In genomic region chr6:36734486-36735060, GRCh38 we compare ENCODE assay signal across 11 cellular contexts. TPM values are rescaled to one million over a fixed set of nuclear protein-coding genes. Genes with fewer than 3 reads are reported as not detected.
A peak's percentile ranks its signal among the peaks of the same experiment; 100 is the strongest.
DNase-seq lines count a peak whose midpoint lies in the region; ATAC-seq, FAIRE-seq and TF ChIP-seq lines count a peak whose summit lies in the region.
"Had no signal": no experiment of that assay in that cellular context is flagged by ENCODE, and none has a peak within 500 bp of the region (broad histone marks: within the 10 kb centered on the region; RNA-seq: fewer than 3 reads in every experiment).

No MANE protein-coding gene starts in this region.

- no peak overlapping the region for H2AFZ ChIP-seq in HepG2 (ENCODE audit: low read length)

- CTCF ChIA-PET in activated CD8-positive, alpha-beta memory T cell treated with anti-CD3 and anti-CD28 coated beads, Interleukin-2, amount 10 ng/mL, durations not matched to agents 7 days and 5 days (lab: Charles Lee), result interaction anchor here (0.7 to 4.5 kb wide), 9 partner anchors 10 to 120 kb away, joined by 3 to 33 read pairs (median 5); no protein-coding TSS in a partner anchor
- CTCF ChIA-PET in HepG2 (lab: Yijun Ruan, JAX; ENCODE audit: low intra/inter-chr PET ratio, low total read pairs), result no interaction called here

- no peak for TF ChIP-seq CTCF in HepG2 (CRISPR knock-in tag; IDR thresholded peaks at IDR 0.05)
- no peak for TF ChIP-seq CTCF in testis (IDR thresholded peaks at IDR 0.05)
- TF ChIP-seq CTCF in BE2C (IDR thresholded peaks at IDR 0.05; ENCODE audit: low read depth, low read length), result no peak

- in situ Hi-C loops in HepG2 (cut with HindIII; ENCODE audit: extremely low pct_ligation_motif_present, low pct_unique_long_range_greater_than_20kb), result no loop called here

- BruUV-seq in HepG2 (replicated peaks; lab: Mats Ljungman, UMichigan), result no TSS peak

- no peak for ATAC-seq in activated CD8-positive, alpha-beta memory T cell treated with anti-CD3 and anti-CD28 coated beads, Interleukin-2, amount 10 ng/mL, durations not matched to agents 7 days and 5 days
- no peak for ATAC-seq in activated naive CD8-positive, alpha-beta T cell treated with anti-CD3 and anti-CD28 coated beads, Interleukin-2, amount 50 U/mL, for 24 hours
- peak; percentile 21; the same call in 1 of the 3 replicates for ATAC-seq in HepG2

- no peaks in the 10 kb centered on the region for H3K9me3 Mint-ChIP-seq in activated CD8-positive, alpha-beta memory T cell treated with anti-CD3 and anti-CD28 coated beads, Interleukin-2, amount 10 ng/mL, durations not matched to agents 7 days and 5 days (ENCODE audit: low read depth)
- H3K9me3 Mint-ChIP-seq in activated naive CD8-positive, alpha-beta T cell treated with anti-CD3 and anti-CD28 coated beads, Interleukin-2, amount 50 U/mL, for 24 hours, result no peaks in the 10 kb centered on the region

- peaks cover 7% of the 10 kb centered on the region for H3K4me1 Mint-ChIP-seq in activated CD8-positive, alpha-beta memory T cell treated with anti-CD3 and anti-CD28 coated beads, Interleukin-2, amount 10 ng/mL, durations not matched to agents 7 days and 5 days
- peaks cover 14% of the 10 kb centered on the region for H3K4me1 Mint-ChIP-seq in activated naive CD8-positive, alpha-beta T cell treated with anti-CD3 and anti-CD28 coated beads, Interleukin-2, amount 50 U/mL, for 24 hours

- no peak for DNase-seq in activated CD8-positive, alpha-beta memory T cell treated with anti-CD3 and anti-CD28 coated beads, Interleukin-2, amount 10 ng/mL, durations not matched to agents 7 days and 5 days
- no peak for DNase-seq in activated CD8-positive, alpha-beta memory T cell treated with anti-CD3 and anti-CD28 coated beads for 24 hours
- no peak for DNase-seq in activated naive CD8-positive, alpha-beta T cell treated with anti-CD3 and anti-CD28 coated beads, Interleukin-2, amount 50 U/mL, for 24 hours
- DNase-seq in HepG2 (ENCODE audit: low spot score) (no peak), testis (no peak), BE2C (no peak), glomerular visceral epithelial cell (ENCODE audit: extremely low spot score) (no peak)
- DNase-seq in central memory CD4-positive, alpha-beta T cell, result no peak
- DNase-seq: ACHN had no signal

- no peaks in the 10 kb centered on the region for H3K79me2 ChIP-seq in HepG2 (ENCODE audit: insufficient read depth, low read length)

- H3K4me3 Mint-ChIP-seq in activated CD8-positive, alpha-beta memory T cell treated with anti-CD3 and anti-CD28 coated beads, Interleukin-2, amount 10 ng/mL, durations not matched to agents 7 days and 5 days, result peak overlapping the region; percentile 13
- H3K4me3 Mint-ChIP-seq in activated naive CD8-positive, alpha-beta T cell treated with anti-CD3 and anti-CD28 coated beads, Interleukin-2, amount 50 U/mL, for 24 hours, result peak overlapping the region; percentile 29

- H4K20me1 ChIP-seq in HepG2 (ENCODE audit: insufficient read depth, low read length), result no peaks in the 10 kb centered on the region

- no peak for FAIRE-seq in HepG2 (lab: Jason Lieb, UNC)

- H3K4me3 ChIP-seq in HepG2 (replicated peaks in 1 of 3; ENCODE audit: insufficient read depth in 1 of 3, low read depth in 2 of 3, low read length in 3 of 3) (no peak overlapping the region), testis (no peak overlapping the region), BE2C (ENCODE audit: low read depth, low read length) (no peak overlapping the region)
- H3K4me3 ChIP-seq: lung had no signal

- no peak overlapping the region for H3K9ac ChIP-seq in HepG2 (ENCODE audit: insufficient read depth, low read depth, low read length)

- no peak for TF ChIP-seq RAD21 in HepG2 (CRISPR knock-in tag; IDR thresholded peaks at IDR 0.05)

- no peak for TF ChIP-seq POLR2A in HepG2 (IDR thresholded peaks at IDR 0.05; ENCODE audit: insufficient read depth in 1 of 2, low read depth in 2 of 2, low read length in 2 of 2)
- no peak for TF ChIP-seq POLR2A in testis (IDR thresholded peaks at IDR 0.05)

- 17% methylated on average over 4 of the region's 7 CpGs for WGBS in HepG2 (ENCODE audit: low lambda C conversion rate)
- 80 to 85% methylated on average over 1 to 6 of the region's 7 CpGs for WGBS in testis, 2 donors

- H3K27ac ChIP-seq in HepG2 (ENCODE audit: extremely low read length, insufficient read depth, low read length), result no peak overlapping the region
- peak overlapping the region; percentile 45 to 62 for H3K27ac ChIP-seq in testis

- no peaks in the 10 kb centered on the region for H3K9me3 ChIP-seq in HepG2 (ENCODE audit: low read length)
- no peaks in the 10 kb centered on the region for H3K9me3 ChIP-seq in testis
- H3K9me3 ChIP-seq in BE2C, result no peaks in the 10 kb centered on the region

- TF ChIP-seq EP300 in HepG2 (IDR thresholded peaks at IDR 0.05; ENCODE audit: low read depth in 2 of 2, low read length in 2 of 2) (no peak), HepG2 (CRISPR knock-in tag; IDR thresholded peaks at IDR 0.05; ENCODE audit: borderline replicate concordance) (no peak)

- peaks cover 13 to 81% of the 10 kb centered on the region in 2 experiments for H3K27me3 ChIP-seq in HepG2 (ENCODE audit: control insufficient read depth in 1 of 2, insufficient read depth in 2 of 2, low read length in 2 of 2)
- H3K27me3 ChIP-seq in testis, result no peaks in the 10 kb centered on the region
- H3K27me3 ChIP-seq in BE2C, result no peaks in the 10 kb centered on the region

- H3K4me1 ChIP-seq in HepG2 (ENCODE audit: insufficient read depth, low read length), result no peaks in the 10 kb centered on the region
- H3K4me1 ChIP-seq in testis, result peaks cover 12% of the 10 kb centered on the region
- H3K4me1 ChIP-seq in BE2C, result no peaks in the 10 kb centered on the region

- no peaks in the 10 kb centered on the region for H3K36me3 Mint-ChIP-seq in activated CD8-positive, alpha-beta memory T cell treated with anti-CD3 and anti-CD28 coated beads, Interleukin-2, amount 10 ng/mL, durations not matched to agents 7 days and 5 days
- H3K36me3 Mint-ChIP-seq in activated naive CD8-positive, alpha-beta T cell treated with anti-CD3 and anti-CD28 coated beads, Interleukin-2, amount 50 U/mL, for 24 hours (ENCODE audit: low read depth), result no peaks in the 10 kb centered on the region

- H3K36me3 ChIP-seq in HepG2 (replicated peaks in 1 of 2; ENCODE audit: control insufficient read depth in 1 of 2, insufficient read depth in 2 of 2, low read length in 2 of 2), result no peaks in the 10 kb centered on the region
- H3K36me3 ChIP-seq in testis (ENCODE audit: low read depth, missing control alignments), result no peaks in the 10 kb centered on the region
- no peaks in the 10 kb centered on the region for H3K36me3 ChIP-seq in BE2C

- H3K27ac Mint-ChIP-seq in activated CD8-positive, alpha-beta memory T cell treated with anti-CD3 and anti-CD28 coated beads, Interleukin-2, amount 10 ng/mL, durations not matched to agents 7 days and 5 days, result peak overlapping the region; percentile 56
- H3K27ac Mint-ChIP-seq in activated naive CD8-positive, alpha-beta T cell treated with anti-CD3 and anti-CD28 coated beads, Interleukin-2, amount 50 U/mL, for 24 hours, result peak overlapping the region; percentile 76

- intact Hi-C loops in HepG2 (cut with micrococcal nuclease; ENCODE audit: unreplicated experiment) (no loop called here), testis (cut with DNase I; ENCODE audit: low total_unique reads) (no loop called here)

- POLR2A ChIA-PET in HepG2 (lab: Yijun Ruan, JAX), result no interaction called here

- H3K27me3 Mint-ChIP-seq in activated CD8-positive, alpha-beta memory T cell treated with anti-CD3 and anti-CD28 coated beads, Interleukin-2, amount 10 ng/mL, durations not matched to agents 7 days and 5 days, result no peaks in the 10 kb centered on the region
- no peaks in the 10 kb centered on the region for H3K27me3 Mint-ChIP-seq in activated naive CD8-positive, alpha-beta T cell treated with anti-CD3 and anti-CD28 coated beads, Interleukin-2, amount 50 U/mL, for 24 hours

- H3K4me2 ChIP-seq in HepG2 (ENCODE audit: low read depth, low read length), result no peak overlapping the region

RNA-seq across cellular contexts. Expression of gene RAB44, which starts 36.9 kb away (rescaled TPM):
- not detected for total RNA-seq in activated CD8-positive, alpha-beta memory T cell treated with anti-CD3 and anti-CD28 coated beads, Interleukin-2, amount 10 ng/mL, durations not matched to agents 7 days and 5 days
- not detected in 2 replicates for total RNA-seq in HepG2 (2016; rRNA removed; fragmentation: Illumina TruSeq; extraction: Trizol)
- not detected in 2 replicates for total RNA-seq in HepG2 (2016; cell fraction: cytosol; rRNA removed; fragmentation: Illumina TruSeq; extraction: Trizol; ENCODE audit: low read depth)
- total RNA-seq in HepG2 (2016; cell fraction: insoluble cytoplasmic fraction; rRNA removed; fragmentation: Illumina TruSeq; extraction: Trizol), result not detected in 2 replicates
- not detected in 2 replicates for total RNA-seq in HepG2 (2016; cell fraction: membrane; rRNA removed; fragmentation: Illumina TruSeq; extraction: Trizol)
- total RNA-seq in HepG2 (2016; cell fraction: nucleus; rRNA removed; fragmentation: Illumina TruSeq; extraction: Trizol), result not detected in 2 replicates
- polyA plus RNA-seq in HepG2 (2011; rRNA removed), result not detected in 2 replicates
- not detected in 2 replicates for polyA plus RNA-seq in HepG2 (2011; cell fraction: cytosol; rRNA removed)
- 0.09 TPM in 1 of 2 replicates, not detected in the other for polyA plus RNA-seq in HepG2 (2011; cell fraction: nucleus; rRNA removed)
- polyA plus RNA-seq in HepG2 (2012), result not detected in 2 replicates
- polyA plus RNA-seq in HepG2 (2016; cell fraction: cytosol; fragmentation: Illumina TruSeq; extraction: Trizol; ENCODE audit: low read depth), result not detected in 2 replicates
- polyA plus RNA-seq in HepG2 (2016; cell fraction: insoluble cytoplasmic fraction; fragmentation: Illumina TruSeq; extraction: Trizol; ENCODE audit: low read depth), result not detected in 2 replicates
- polyA plus RNA-seq in HepG2 (2016; cell fraction: membrane; fragmentation: Illumina TruSeq; extraction: Trizol; ENCODE audit: low read depth), result not detected in 2 replicates
- 0.13 TPM in 1 of 2 replicates, not detected in the other for polyA plus RNA-seq in HepG2 (2016; cell fraction: nucleus; fragmentation: Illumina TruSeq; extraction: Trizol; ENCODE audit: insufficient read depth, low read depth)
- polyA minus RNA-seq in HepG2 (2011; rRNA and poly(A)+ RNA removed; ENCODE audit: low replicate concordance), result 0.02 TPM in 1 of 2 replicates, not detected in the other
- polyA minus RNA-seq in HepG2 (2011; cell fraction: cytosol; rRNA and poly(A)+ RNA removed), result not detected in 2 replicates
- polyA minus RNA-seq in HepG2 (2011; cell fraction: nucleus; rRNA and poly(A)+ RNA removed), result 0.13 TPM in 1 of 2 replicates, not detected in the other
- total RNA-seq in testis, result under 1 TPM; 0.24 to 0.56 TPM
- 0.09 TPM for polyA plus RNA-seq in testis (ENCODE audit: insufficient read depth, low read depth, low replicate concordance)
- 0.17 TPM for polyA plus RNA-seq in BE2C (2012; ENCODE audit: insufficient read depth, insufficient read length, low read depth)
- total RNA-seq: SK-MEL-5 had no signal

RNA-seq across cellular contexts. Expression of gene CDKN1A, which starts 56.1 kb away (rescaled TPM):
- 100 to 1,000 TPM in 1 of 2 experiments, 10 to 100 TPM in 1; 67.5 to 109 TPM for total RNA-seq in activated CD8-positive, alpha-beta memory T cell treated with anti-CD3 and anti-CD28 coated beads, Interleukin-2, amount 10 ng/mL, durations not matched to agents 7 days and 5 days
- total RNA-seq in HepG2 (2016; rRNA removed; fragmentation: Illumina TruSeq; extraction: Trizol), result 56.0 and 60.7 TPM in 2 replicates
- total RNA-seq in HepG2 (2016; cell fraction: cytosol; rRNA removed; fragmentation: Illumina TruSeq; extraction: Trizol; ENCODE audit: low read depth), result 14.1 and 14.6 TPM in 2 replicates
- 60.2 and 60.7 TPM in 2 replicates for total RNA-seq in HepG2 (2016; cell fraction: insoluble cytoplasmic fraction; rRNA removed; fragmentation: Illumina TruSeq; extraction: Trizol)
- 35.8 and 37.2 TPM in 2 replicates for total RNA-seq in HepG2 (2016; cell fraction: membrane; rRNA removed; fragmentation: Illumina TruSeq; extraction: Trizol)
- 39.4 and 41.1 TPM in 2 replicates for total RNA-seq in HepG2 (2016; cell fraction: nucleus; rRNA removed; fragmentation: Illumina TruSeq; extraction: Trizol)
- 92.1 and 131 TPM in 2 replicates for polyA plus RNA-seq in HepG2 (2011; rRNA removed)
- polyA plus RNA-seq in HepG2 (2011; cell fraction: cytosol; rRNA removed), result 101 and 109 TPM in 2 replicates
- polyA plus RNA-seq in HepG2 (2011; cell fraction: nucleus; rRNA removed), result 99.7 and 130 TPM in 2 replicates
- polyA plus RNA-seq in HepG2 (2012), result 25.4 and 74.5 TPM in 2 replicates
- 11.7 and 12.8 TPM in 2 replicates for polyA plus RNA-seq in HepG2 (2016; cell fraction: cytosol; fragmentation: Illumina TruSeq; extraction: Trizol; ENCODE audit: low read depth)
- 67.9 and 74.3 TPM in 2 replicates for polyA plus RNA-seq in HepG2 (2016; cell fraction: insoluble cytoplasmic fraction; fragmentation: Illumina TruSeq; extraction: Trizol; ENCODE audit: low read depth)
- polyA plus RNA-seq in HepG2 (2016; cell fraction: membrane; fragmentation: Illumina TruSeq; extraction: Trizol; ENCODE audit: low read depth), result 27.1 and 27.5 TPM in 2 replicates
- 70.1 and 78.2 TPM in 2 replicates for polyA plus RNA-seq in HepG2 (2016; cell fraction: nucleus; fragmentation: Illumina TruSeq; extraction: Trizol; ENCODE audit: insufficient read depth, low read depth)
- 52.9 and 74.7 TPM in 2 replicates for polyA minus RNA-seq in HepG2 (2011; rRNA and poly(A)+ RNA removed; ENCODE audit: low replicate concordance)
- polyA minus RNA-seq in HepG2 (2011; cell fraction: cytosol; rRNA and poly(A)+ RNA removed), result 33.1 and 37.9 TPM in 2 replicates
- 23.8 and 39.9 TPM in 2 replicates for polyA minus RNA-seq in HepG2 (2011; cell fraction: nucleus; rRNA and poly(A)+ RNA removed)
- total RNA-seq in testis, result 100 to 1,000 TPM; 154 TPM
- 64.2 TPM for polyA plus RNA-seq in testis (ENCODE audit: insufficient read depth, low read depth, low replicate concordance)
- polyA plus RNA-seq in BE2C (2012; ENCODE audit: insufficient read depth, insufficient read length, low read depth), result 43.3 TPM
